Comparison of ENCODE assay signal across 16 cellular contexts in genomic region chr12:95248095-95248494, GRCh38. TPM values are rescaled to one million over a fixed set of nuclear protein-coding genes. Genes with fewer than 3 reads are reported as not detected.
A peak's percentile ranks its signal among the peaks of the same experiment; 100 is the strongest.
DNase-seq lines count a peak whose midpoint lies in the region; ATAC-seq, FAIRE-seq and TF ChIP-seq lines count a peak whose summit lies in the region.
"Had no signal": no experiment of that assay in that cellular context is flagged by ENCODE, and none has a peak within 500 bp of the region (broad histone marks: within the 10 kb centered on the region; RNA-seq: fewer than 3 reads in every experiment).

No MANE protein-coding gene starts in this region.

- peak overlapping the region; percentile 65 for H3K27ac Mint-ChIP-seq in chondrocyte (ENCODE audit: unreplicated experiment)
- peak overlapping the region; percentile 43 to 89 (median 70) for H3K27ac Mint-ChIP-seq in nephron
- H3K27ac Mint-ChIP-seq in osteocyte (ENCODE audit: unreplicated experiment), result no peak overlapping the region

- H3K9me3 Mint-ChIP-seq in chondrocyte (ENCODE audit: low read depth), result no peaks in the 10 kb centered on the region
- H3K9me3 Mint-ChIP-seq in nephron, result no peaks in the 10 kb centered on the region
- no peaks in the 10 kb centered on the region for H3K9me3 Mint-ChIP-seq in osteocyte (ENCODE audit: unreplicated experiment)
- H3K9me3 Mint-ChIP-seq: CD8-positive, alpha-beta memory T cell; H9 had no signal

- no peak overlapping the region for H3K4me3 Mint-ChIP-seq in chondrocyte (ENCODE audit: unreplicated experiment)
- H3K4me3 Mint-ChIP-seq in nephron, result no peak overlapping the region
- H3K4me3 Mint-ChIP-seq in osteocyte (ENCODE audit: unreplicated experiment), result no peak overlapping the region
- H3K4me3 Mint-ChIP-seq: CD8-positive, alpha-beta memory T cell; H9 had no signal

- H3K36me3 Mint-ChIP-seq in chondrocyte (ENCODE audit: low read depth) (peaks cover 5% of the 10 kb centered on the region), nephron (ENCODE audit: low read depth) (peaks cover 29% of the 10 kb centered on the region), osteocyte (ENCODE audit: unreplicated experiment) (peaks cover 23% of the 10 kb centered on the region)

- no peak for TF ChIP-seq RAD21 in A549 (conservative IDR thresholded peaks at IDR 0.05 in 1 of 2, IDR thresholded peaks at IDR 0.05 in 1 of 2)

- DNase-seq in A549 (ENCODE audit: low read depth in 1 of 2, low spot score in 1 of 2), result no peak
- DNase-seq in chondrocyte (ENCODE audit: low spot score), result no peak
- DNase-seq in osteocyte (ENCODE audit: extremely low spot score, unreplicated experiment), result no peak
- DNase-seq in GM20000 (ENCODE audit: low spot score), result no peak
- DNase-seq in head of caudate nucleus, result no peak
- DNase-seq: CD8-positive, alpha-beta memory T cell; DND-41; GDM1; H9; NCI-H1417; NCI-H187 treated with DMSO at 0.1 percent for 48 hours had no signal

- no peak for TF ChIP-seq POLR2A in A549 (IDR thresholded peaks at IDR 0.05; ENCODE audit: low read length)

- H3K4me1 ChIP-seq in A549 (peaks cover 77% of the 10 kb centered on the region), HEK293 (ENCODE audit: control insufficient read depth, insufficient read depth, low read length) (peaks cover 22% of the 10 kb centered on the region)

- peaks cover 53% of the 10 kb centered on the region for H3K4me1 Mint-ChIP-seq in chondrocyte (ENCODE audit: low read depth)
- H3K4me1 Mint-ChIP-seq in nephron, result peaks cover 60% of the 10 kb centered on the region
- peaks cover 64% of the 10 kb centered on the region for H3K4me1 Mint-ChIP-seq in osteocyte (ENCODE audit: unreplicated experiment)

- no peak for TF ChIP-seq EP300 in A549 (IDR thresholded peaks at IDR 0.05)

- intact Hi-C loops in head of caudate nucleus (cut with DNase I), result no loop called here

- FAIRE-seq in A549 (lab: Jason Lieb, UNC), result peak; percentile 59

- ATAC-seq in A549 (no peak; a peak in 1 of 6 replicates), GM21360 (IDR thresholded peaks at IDR 0.05; ENCODE audit: unreplicated experiment) (no peak)

- H3K27me3 Mint-ChIP-seq in chondrocyte (ENCODE audit: low read depth) (no peaks in the 10 kb centered on the region), nephron (ENCODE audit: low read depth) (no peaks in the 10 kb centered on the region), osteocyte (ENCODE audit: unreplicated experiment) (no peaks in the 10 kb centered on the region)
- H3K27me3 Mint-ChIP-seq: CD8-positive, alpha-beta memory T cell had no signal

- no peak for TF ChIP-seq CTCF in A549 (IDR thresholded peaks at IDR 0.05)
- TF ChIP-seq CTCF in HEK293 (tag by site-specific recombination; IDR thresholded peaks at IDR 0.05), result no peak
- TF ChIP-seq CTCF in chondrocyte (IDR thresholded peaks at IDR 0.05), result no peak
- no peak for TF ChIP-seq CTCF in nephron (IDR thresholded peaks at IDR 0.05; ENCODE audit: unreplicated experiment in 3 of 3)
- TF ChIP-seq CTCF in osteocyte (IDR thresholded peaks at IDR 0.05), result no peak
- TF ChIP-seq CTCF in GM20000 (IDR thresholded peaks at IDR 0.05; ENCODE audit: extremely low read depth, missing control alignments), result no peak

- H3K36me3 ChIP-seq in HEK293 (ENCODE audit: control insufficient read depth in 2 of 2, insufficient read depth in 1 of 2, low read length in 2 of 2), result peaks cover 15 to 22% of the 10 kb centered on the region in 2 experiments

- CTCF ChIA-PET in A549 (lab: Yijun Ruan, JAX), result interaction anchor here (5.6 kb wide), 1 partner anchor 87 kb away, joined by 31 read pairs; no protein-coding TSS in a partner anchor
- CTCF ChIA-PET in HEK293 (lab: Yijun Ruan, JAX), result no interaction called here

- peak overlapping the region; percentile 27 for H3K4me2 ChIP-seq in A549
- H3K4me2 ChIP-seq: BLaER1 treated with 17β-estradiol and CSF1 and Interleukin-3, amounts not matched to agents 10 nM and 100 nM had no signal

- H3K9me3 ChIP-seq in A549 (no peaks in the 10 kb centered on the region), HEK293 (ENCODE audit: control insufficient read depth, insufficient read depth, low read depth, low read length) (no peaks in the 10 kb centered on the region)

- H3K4me3 ChIP-seq in A549 (no peak overlapping the region), HEK293 (ENCODE audit: low read depth, low read length) (no peak overlapping the region)
- H3K4me3 ChIP-seq: BLaER1 treated with 17β-estradiol and CSF1 and Interleukin-3, amounts not matched to agents 10 nM and 100 nM had no signal

- no peak overlapping the region for H3K27ac ChIP-seq in A549
- no peak overlapping the region for H3K27ac ChIP-seq in HEK293 (ENCODE audit: extremely low read depth, low read depth, low read length)
- H3K27ac ChIP-seq: BLaER1 treated with 17β-estradiol and CSF1 and Interleukin-3, amounts not matched to agents 10 nM and 100 nM; RWPE1 had no signal

- POLR2A ChIA-PET in A549 (lab: Yijun Ruan, JAX) (no interaction called here), HEK293 (lab: Yijun Ruan, JAX) (no interaction called here)

- 50% methylated on average over 1 of the region's 1 CpG for WGBS in A549 (ENCODE audit: missing lambda C conversion rate)

TF ChIP-seq in A549, 52 proteins besides CTCF, POLR2A, EP300 and RAD21 (continues in another document):
- no peak for TF ChIP-seq HDAC2 (IDR thresholded peaks at IDR 0.05)
- no peak for TF ChIP-seq PBX3 (IDR thresholded peaks at IDR 0.05)
- TF ChIP-seq KDM5A (IDR thresholded peaks at IDR 0.05), result no peak
- TF ChIP-seq FOXS1 (CRISPR knock-in tag; IDR thresholded peaks at IDR 0.05), result no peak
- TF ChIP-seq HEYL (CRISPR knock-in tag; IDR thresholded peaks at IDR 0.05), result no peak
- no peak for TF ChIP-seq ZNF302 (CRISPR knock-in tag; IDR thresholded peaks at IDR 0.05)
- TF ChIP-seq KDM1A (IDR thresholded peaks at IDR 0.05; ENCODE audit: low read depth), result no peak
- no peak for TF ChIP-seq MAX (IDR thresholded peaks at IDR 0.05)
- TF ChIP-seq ZFP36 (IDR thresholded peaks at IDR 0.05; ENCODE audit: borderline replicate concordance, partially characterized antibody), result no peak
- no peak for TF ChIP-seq TP53 (CRISPR knock-in tag; IDR thresholded peaks at IDR 0.05)
- TF ChIP-seq FOSB (CRISPR knock-in tag; IDR thresholded peaks at IDR 0.05), result no peak
- TF ChIP-seq HOXB5 (CRISPR knock-in tag; IDR thresholded peaks at IDR 0.05), result no peak
- no peak for TF ChIP-seq RNF2 (IDR thresholded peaks at IDR 0.05; ENCODE audit: borderline replicate concordance, low read depth)

TF ChIP-seq in HEK293, 187 proteins besides CTCF, POLR2A, EP300 and RAD21:
- TF ChIP-seq, protein P1, sequence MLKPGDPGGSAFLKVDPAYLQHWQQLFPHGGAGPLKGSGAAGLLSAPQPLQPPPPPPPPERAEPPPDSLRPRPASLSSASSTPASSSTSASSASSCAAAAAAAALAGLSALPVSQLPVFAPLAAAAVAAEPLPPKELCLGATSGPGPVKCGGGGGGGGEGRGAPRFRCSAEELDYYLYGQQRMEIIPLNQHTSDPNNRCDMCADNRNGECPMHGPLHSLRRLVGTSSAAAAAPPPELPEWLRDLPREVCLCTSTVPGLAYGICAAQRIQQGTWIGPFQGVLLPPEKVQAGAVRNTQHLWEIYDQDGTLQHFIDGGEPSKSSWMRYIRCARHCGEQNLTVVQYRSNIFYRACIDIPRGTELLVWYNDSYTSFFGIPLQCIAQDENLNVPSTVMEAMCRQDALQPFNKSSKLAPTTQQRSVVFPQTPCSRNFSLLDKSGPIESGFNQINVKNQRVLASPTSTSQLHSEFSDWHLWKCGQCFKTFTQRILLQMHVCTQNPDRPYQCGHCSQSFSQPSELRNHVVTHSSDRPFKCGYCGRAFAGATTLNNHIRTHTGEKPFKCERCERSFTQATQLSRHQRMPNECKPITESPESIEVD (tag by site-specific recombination; IDR thresholded peaks at IDR 0.05), result peak; percentile 81
- no peak for TF ChIP-seq ZBTB7A (tag by site-specific recombination; IDR thresholded peaks at IDR 0.05; ENCODE audit: low read depth)

RNA-seq across cellular contexts. Expression of gene VEZT, which starts 30.5 kb away (rescaled TPM):
- polyA plus RNA-seq in A549 (2011; rRNA removed) (256 and 259 TPM in 2 replicates), A549 (2017; fragmentation: RNase III; extraction: RNeasy Plus Mini Kit Qiagen cat#74134 plus additional on column Dnase treatment) (87.1 to 92.3 TPM (median 89.6 TPM) in 3 replicates)
- polyA plus RNA-seq in A549 (2012; cell fraction: cytosol; rRNA removed), result 45.9 and 52.6 TPM in 2 replicates
- polyA plus RNA-seq in A549 (2012; cell fraction: nucleus; rRNA removed), result 20.8 and 28.1 TPM in 2 replicates
- 184 and 235 TPM in 2 replicates for polyA minus RNA-seq in A549 (2011; rRNA and poly(A)+ RNA removed)
- total RNA-seq in chondrocyte (69.3 to 79.4 TPM (median 74.7 TPM) in 3 replicates), osteocyte (65.7 and 74.7 TPM in 2 replicates)

RNA-seq across cellular contexts. Expression of gene FGD6, which starts 30.8 kb away (rescaled TPM):
- 42.0 and 48.0 TPM in 2 replicates for polyA plus RNA-seq in A549 (2011; rRNA removed)
- polyA plus RNA-seq in A549 (2012; cell fraction: cytosol; rRNA removed), result 6.0 and 6.7 TPM in 2 replicates
- 10.5 and 17.1 TPM in 2 replicates for polyA plus RNA-seq in A549 (2012; cell fraction: nucleus; rRNA removed)
- polyA plus RNA-seq in A549 (2017; fragmentation: RNase III; extraction: RNeasy Plus Mini Kit Qiagen cat#74134 plus additional on column Dnase treatment), result 15.5 to 17.6 TPM (median 16.5 TPM) in 3 replicates
- polyA minus RNA-seq in A549 (2011; rRNA and poly(A)+ RNA removed), result 54.8 and 54.9 TPM in 2 replicates
- 8.6 to 9.6 TPM (median 9.0 TPM) in 3 replicates for total RNA-seq in chondrocyte
- total RNA-seq in osteocyte, result 11.2 and 11.9 TPM in 2 replicates
